Comparison of ENCODE assay signal across 12 cellular contexts in the genomic region with DNA sequence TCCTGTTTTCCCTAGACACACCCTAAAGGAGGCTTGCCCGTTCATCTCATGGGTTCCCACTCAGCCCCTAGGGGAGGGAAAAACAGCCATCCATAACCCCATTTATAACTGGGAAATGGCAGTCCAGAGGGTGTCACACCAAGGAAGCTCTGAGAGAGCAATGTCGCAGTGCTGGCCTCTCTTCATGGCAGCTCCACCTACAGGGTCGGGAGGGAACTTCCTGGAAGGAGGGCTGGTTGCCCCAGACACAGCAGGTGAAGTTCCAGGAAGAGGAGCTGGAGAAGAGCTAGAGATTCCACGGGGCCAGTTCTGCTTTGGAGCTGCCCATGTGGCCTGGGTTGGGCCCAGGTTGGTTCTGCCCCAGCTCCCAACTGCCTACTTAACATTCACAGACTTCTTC. TPM values are rescaled to one million over a fixed set of nuclear protein-coding genes. Genes with fewer than 3 reads are reported as not detected.
DNase-seq lines count a peak whose midpoint lies in the region; TF ChIP-seq lines count a peak whose summit lies in the region.
"Had no signal": no experiment of that assay in that cellular context is flagged by ENCODE, and none has a peak within 500 bp of the region (broad histone marks: within the 10 kb centered on the region; RNA-seq: fewer than 3 reads in every experiment).

No MANE protein-coding gene starts in this region.

- peaks cover 15% of the 10 kb centered on the region for H3K4me1 Mint-ChIP-seq in CD14-positive monocyte
- H3K4me1 Mint-ChIP-seq: stimulated activated naive CD8-positive, alpha-beta T cell treated with anti-CD3 and anti-CD28 coated beads, Interleukin-15, amount 100 ng/mL, for 72 hours had no signal

- H3K27ac ChIP-seq in Peyer's patch, result no peak overlapping the region
- H3K27ac ChIP-seq: KMS-11 had no signal

- TF ChIP-seq CTCF in AG04449 (IDR thresholded peaks at IDR 0.05; ENCODE audit: insufficient read depth, low read length, missing control alignments) (peak; percentile 23), GM12874 (IDR thresholded peaks at IDR 0.05; ENCODE audit: insufficient read depth, low read depth, low read length) (peak; percentile 33; the same call in 1 of the 2 replicates), foreskin fibroblast (IDR thresholded peaks at IDR 0.05; ENCODE audit: low read depth, low read length) (peak; percentile 3), CD14-positive monocyte (IDR thresholded peaks at IDR 0.05) (no peak), Peyer's patch (IDR thresholded peaks at IDR 0.05) (peak in 3 of 6 experiments; percentile 34 to 53 (median 40))

- H3K36me3 ChIP-seq in Peyer's patch, result no peaks in the 10 kb centered on the region

- no peak for TF ChIP-seq POLR2A in Peyer's patch (IDR thresholded peaks at IDR 0.05)

- peaks cover 8 to 18% (median 12%) of the 10 kb centered on the region in 3 donors for H3K27me3 Mint-ChIP-seq in CD14-positive monocyte (ENCODE audit: low read depth in 3 of 3)

- no peaks in the 10 kb centered on the region for H3K4me1 ChIP-seq in Peyer's patch

- no peaks in the 10 kb centered on the region for H3K36me3 Mint-ChIP-seq in CD14-positive monocyte

- intact Hi-C loops in CD14-positive monocyte (cut with micrococcal nuclease), result no loop called here

- POLR2A ChIA-PET in AG04449 (lab: Yijun Ruan, JAX), result no interaction called here

- no peak overlapping the region for H3K4me3 Mint-ChIP-seq in CD14-positive monocyte
- H3K4me3 Mint-ChIP-seq: stimulated activated naive CD8-positive, alpha-beta T cell treated with anti-CD3 and anti-CD28 coated beads, Interleukin-15, amount 100 ng/mL, for 72 hours had no signal

- H3K9me3 ChIP-seq in Peyer's patch, result no peaks in the 10 kb centered on the region

- no peaks in the 10 kb centered on the region for H3K27me3 ChIP-seq in Peyer's patch

- H3K4me3 ChIP-seq in AG04449 (ENCODE audit: low read depth, low read length) (no peak overlapping the region), foreskin fibroblast (ENCODE audit: low read depth in 1 of 2, low read length in 2 of 2) (no peak overlapping the region), Peyer's patch (no peak overlapping the region)

- H3K27ac Mint-ChIP-seq in CD14-positive monocyte, result no peak overlapping the region
- H3K27ac Mint-ChIP-seq: stimulated activated naive CD8-positive, alpha-beta T cell treated with anti-CD3 and anti-CD28 coated beads, Interleukin-15, amount 100 ng/mL, for 72 hours had no signal

- CTCF ChIA-PET in AG04449 (lab: Yijun Ruan, JAX), result interaction anchor here (1.2 to 1.5 kb wide), 4 partner anchors 12 to 166 kb away, joined by 3 to 12 read pairs (median 5); a partner anchor contains a TSS

- DNase-seq in AG04449 (ENCODE audit: low read depth, low spot score) (no peak), OCI-M1 (lab: John Stamatoyannopoulos, UW) (peak; percentile 40), foreskin fibroblast (peak in 1 of 2 donors; percentile 13), CD14-positive monocyte (ENCODE audit: low spot score) (no peak), NCI-H187 (lab: John Stamatoyannopoulos, UW) (no peak), medulla oblongata (ENCODE audit: extremely low spot score) (no peak), Peyer's patch (no peak)
- DNase-seq: hypothalamus; stimulated activated naive CD8-positive, alpha-beta T cell treated with anti-CD3 and anti-CD28 coated beads, Interleukin-15, amount 100 ng/mL, for 72 hours had no signal

- H3K9me3 Mint-ChIP-seq in CD14-positive monocyte, result peaks cover 3 to 8% (median 5%) of the 10 kb centered on the region in 7 donors

RNA-seq across cellular contexts. Expression of a gene that starts 22.3 kb away (rescaled TPM):
- polyA plus RNA-seq in CD14-positive monocyte, result not detected
- total RNA-seq in Peyer's patch, result 1 to 10 TPM in 1 of 4 donors, not detected in 3; 3.0 TPM
- total RNA-seq: renal cortical epithelial cell had no signal
